Comparison of ENCODE assay signal across 24 cellular contexts in the genomic region with DNA sequence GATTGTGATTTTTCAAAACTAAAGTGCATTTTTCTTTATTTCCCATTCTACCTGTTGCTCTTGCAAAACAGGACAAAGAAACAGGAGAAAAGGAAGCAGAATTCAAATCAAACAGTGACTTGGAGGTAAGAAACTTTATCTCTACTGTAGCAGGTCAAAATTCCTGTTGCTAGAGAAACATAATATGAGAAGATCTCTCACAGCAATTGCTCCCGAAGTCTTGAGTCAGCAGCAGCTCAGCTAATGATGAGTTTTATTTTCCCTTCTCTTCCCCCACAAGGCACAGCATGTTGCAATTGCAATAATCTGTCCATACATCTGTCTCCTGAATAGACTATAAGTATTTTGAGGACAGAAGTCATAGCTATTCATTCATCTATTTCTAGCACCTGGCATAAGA.
"Had no signal": no experiment of that assay in that cellular context is flagged by ENCODE, and none has a peak within 500 bp of the region (broad histone marks: within the 10 kb centered on the region; RNA-seq: fewer than 3 reads in every experiment).

No MANE protein-coding gene starts in this region.

- H3K4me2 ChIP-seq: smooth muscle cell had no signal

- FAIRE-seq: TTC549 had no signal

- H3K27me3 Mint-ChIP-seq: activated CD4-positive, alpha-beta T cell treated with anti-CD3 and anti-CD28 coated beads for 36 hours; type B pancreatic cell had no signal

- H3K27ac ChIP-seq: body of pancreas, gastrocnemius medialis, ovary, right lobe of liver, stomach, testis had no signal

- H3K4me3 Mint-ChIP-seq: activated CD4-positive, alpha-beta memory T cell treated with anti-CD3 and anti-CD28 coated beads for 36 hours; activated CD4-positive, alpha-beta T cell treated with anti-CD3 and anti-CD28 coated beads for 36 hours; activated naive CD8-positive, alpha-beta T cell; activated T-helper 1 cell treated with anti-CD3 and anti-CD28 coated beads, Interleukin-12 subunit alpha, Interleukin-12 subunit beta, Interleukin-2, Interleukin-4 antibody, amounts not matched to agents 30 ng/mL and 10 ng/mL and 1 ng/mL, durations not matched to agents 14 hours and 24 hours and 36 hours; central memory CD8-positive, alpha-beta T cell; naive thymus-derived CD8-positive, alpha-beta T cell; T-helper 2 cell treated with Interferon-gamma antibody and Interleukin-4, amounts not matched to agents 5 μg/mL and 100 μg/mL, for 36 hours; type B pancreatic cell; WTC11 had no signal

- H3K27me3 ChIP-seq: body of pancreas, gastrocnemius medialis, ovary, right lobe of liver, stomach, testis had no signal

- H3K4me3 ChIP-seq: body of pancreas, gastrocnemius medialis, ovary, right lobe of liver, smooth muscle cell, stomach, testis had no signal

- ATAC-seq: activated CD4-positive, alpha-beta T cell treated with anti-CD3 and anti-CD28 coated beads for 36 hours; body of pancreas; esophagus mucosa; gastrocnemius medialis; naive thymus-derived CD8-positive, alpha-beta T cell; right lobe of liver; WTC11 had no signal

- H3K36me3 Mint-ChIP-seq: activated CD4-positive, alpha-beta memory T cell treated with anti-CD3 and anti-CD28 coated beads for 36 hours; activated naive CD8-positive, alpha-beta T cell; naive thymus-derived CD8-positive, alpha-beta T cell; type B pancreatic cell had no signal

- H3K36me3 ChIP-seq: gastrocnemius medialis, ovary, right lobe of liver, stomach had no signal

- H3K9me3 ChIP-seq: body of pancreas, gastrocnemius medialis, ovary, right lobe of liver, stomach, testis had no signal

- DNase-seq: activated CD4-positive, alpha-beta memory T cell treated with anti-CD3 and anti-CD28 coated beads for 36 hours; activated CD4-positive, alpha-beta T cell treated with anti-CD3 and anti-CD28 coated beads for 36 hours; activated gamma-delta T cell treated with Interleukin-2 at 50 U/mL for 16 hours; activated T-cell treated with anti-CD3 and anti-CD28 coated beads for 4 hours; body of pancreas; cortex of kidney; effector CD4-positive, alpha-beta T cell; gastrocnemius medialis; mesendoderm; naive thymus-derived CD8-positive, alpha-beta T cell; ovary; right lobe of liver; stimulated activated CD4-positive, alpha-beta T cell treated with anti-CD3 and anti-CD28 coated beads, Interleukin-4, amount 100 ng/mL, for 1 hour; stomach; testis had no signal

- H3K4me1 ChIP-seq: body of pancreas, gastrocnemius medialis, right lobe of liver, stomach, testis had no signal

- H3K27ac Mint-ChIP-seq: activated CD4-positive, alpha-beta memory T cell treated with anti-CD3 and anti-CD28 coated beads for 36 hours; activated CD4-positive, alpha-beta T cell treated with anti-CD3 and anti-CD28 coated beads for 36 hours; activated naive CD8-positive, alpha-beta T cell; activated T-helper 1 cell treated with anti-CD3 and anti-CD28 coated beads, Interleukin-12 subunit alpha, Interleukin-12 subunit beta, Interleukin-2, Interleukin-4 antibody, amounts not matched to agents 30 ng/mL and 10 ng/mL and 1 ng/mL, durations not matched to agents 14 hours and 24 hours and 36 hours; T-helper 2 cell treated with Interferon-gamma antibody and Interleukin-4, amounts not matched to agents 5 μg/mL and 100 μg/mL, for 36 hours; type B pancreatic cell; WTC11 had no signal

- H3K9me3 Mint-ChIP-seq: activated CD4-positive, alpha-beta memory T cell treated with anti-CD3 and anti-CD28 coated beads for 36 hours; activated T-helper 1 cell treated with anti-CD3 and anti-CD28 coated beads, Interleukin-12 subunit alpha, Interleukin-12 subunit beta, Interleukin-2, Interleukin-4 antibody, amounts not matched to agents 30 ng/mL and 10 ng/mL and 1 ng/mL, durations not matched to agents 14 hours and 24 hours and 36 hours; central memory CD8-positive, alpha-beta T cell; naive thymus-derived CD8-positive, alpha-beta T cell; T-helper 2 cell treated with Interferon-gamma antibody and Interleukin-4, amounts not matched to agents 5 μg/mL and 100 μg/mL, for 36 hours; type B pancreatic cell had no signal
